10 cellular contexts compared by ENCODE assay signal in the genomic region with DNA sequence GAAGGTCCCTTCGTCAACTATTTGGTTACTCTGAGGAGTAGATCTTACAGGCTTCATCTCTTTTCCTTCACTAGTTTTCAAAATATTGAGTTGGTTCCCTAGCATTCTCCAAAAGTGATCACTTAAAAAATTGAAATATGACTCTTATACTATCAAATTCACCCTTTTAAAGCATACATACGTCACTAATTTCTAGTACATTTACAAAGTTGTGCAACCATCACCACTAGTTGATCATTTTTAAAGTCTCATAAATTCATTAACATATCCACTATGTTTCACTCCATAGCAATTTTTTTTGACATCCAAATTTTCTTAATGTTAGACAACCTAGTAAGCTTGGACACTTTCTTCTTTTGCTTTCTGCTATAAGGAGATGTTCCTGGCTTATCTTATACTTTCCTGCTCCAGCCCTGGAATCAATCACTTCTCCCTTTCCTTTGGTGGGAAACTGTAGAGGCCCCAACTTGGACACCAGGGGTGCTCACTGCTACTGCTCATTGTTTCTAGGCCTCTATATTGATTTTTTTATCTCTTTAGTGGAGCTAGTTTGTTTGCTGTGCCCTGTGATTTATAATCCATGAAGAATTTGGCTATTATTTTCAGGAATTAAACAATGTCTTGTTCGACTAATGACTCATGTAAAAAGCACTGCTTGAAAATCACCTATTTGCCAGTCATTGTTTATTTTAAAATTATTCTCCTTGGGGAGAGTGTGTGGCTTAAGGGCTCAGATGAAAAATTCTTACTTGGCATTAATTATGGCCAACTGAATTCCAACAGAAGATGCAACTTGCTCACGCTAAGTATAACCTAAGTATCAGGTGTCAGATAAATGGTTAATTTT. TPM values are rescaled to one million over a fixed set of nuclear protein-coding genes. Genes with fewer than 3 reads are reported as not detected.
DNase-seq lines count a peak whose midpoint lies in the region; ATAC-seq and TF ChIP-seq lines count a peak whose summit lies in the region.
"Had no signal": no experiment of that assay in that cellular context is flagged by ENCODE, and none has a peak within 500 bp of the region (broad histone marks: within the 10 kb centered on the region; RNA-seq: fewer than 3 reads in every experiment).

No MANE protein-coding gene starts in this region.

- H3K27me3 Mint-ChIP-seq in activated T-helper 1 cell treated with anti-CD3 and anti-CD28 coated beads, Interleukin-12 subunit alpha, Interleukin-12 subunit beta, Interleukin-2, Interleukin-4 antibody, amounts not matched to agents 30 ng/mL and 10 ng/mL and 1 ng/mL, durations not matched to agents 14 hours and 24 hours and 36 hours (ENCODE audit: insufficient read depth): no peaks in the 10 kb centered on the region
- H3K27me3 Mint-ChIP-seq in CD4-positive, alpha-beta memory T cell: no peaks in the 10 kb centered on the region

- peak overlapping the region; percentile 55 for H3K27ac Mint-ChIP-seq in activated T-helper 1 cell treated with anti-CD3 and anti-CD28 coated beads, Interleukin-12 subunit alpha, Interleukin-12 subunit beta, Interleukin-2, Interleukin-4 antibody, amounts not matched to agents 30 ng/mL and 10 ng/mL and 1 ng/mL, durations not matched to agents 14 hours and 24 hours and 36 hours
- peak overlapping the region in 3 of 7 donors; percentile 18 to 37 (median 19) for H3K27ac Mint-ChIP-seq in CD4-positive, alpha-beta memory T cell

- no peak overlapping the region for H3K4me3 ChIP-seq in right atrium auricular region
- H3K4me3 ChIP-seq in mesodermal cell (ENCODE audit: extremely low read depth, insufficient read depth, low read length, poor library complexity, severe bottlenecking): no peak overlapping the region
- H3K4me3 ChIP-seq in CD4-positive, alpha-beta memory T cell (ENCODE audit: low read length in 2 of 2): no peak overlapping the region

- H3K36me3 ChIP-seq in right atrium auricular region (no peaks in the 10 kb centered on the region), mesodermal cell (ENCODE audit: control insufficient read depth, insufficient read depth, low read length) (no peaks in the 10 kb centered on the region)
- no peaks in the 10 kb centered on the region for H3K36me3 ChIP-seq in CD4-positive, alpha-beta memory T cell (ENCODE audit: insufficient read depth, low read length)
- H3K36me3 ChIP-seq: neutrophil had no signal

- no peak for TF ChIP-seq CTCF in right atrium auricular region (IDR thresholded peaks at IDR 0.05)

- H3K9me3 Mint-ChIP-seq in activated T-helper 1 cell treated with anti-CD3 and anti-CD28 coated beads, Interleukin-12 subunit alpha, Interleukin-12 subunit beta, Interleukin-2, Interleukin-4 antibody, amounts not matched to agents 30 ng/mL and 10 ng/mL and 1 ng/mL, durations not matched to agents 14 hours and 24 hours and 36 hours: no peaks in the 10 kb centered on the region
- H3K9me3 Mint-ChIP-seq in CD4-positive, alpha-beta memory T cell: no peaks in the 10 kb centered on the region

- 90 to 100% methylated on average over 1 of the region's 4 CpGs for WGBS in mesodermal cell (ENCODE audit: insufficient coverage in 2 of 2), 2 experiments

- no peak for ATAC-seq in left cardiac atrium
- no peak for ATAC-seq in HG03175 (IDR thresholded peaks at IDR 0.05; ENCODE audit: unreplicated experiment)
- no peak for ATAC-seq in HG02763 (IDR thresholded peaks at IDR 0.05; ENCODE audit: unreplicated experiment)
- ATAC-seq in HG03469 (IDR thresholded peaks at IDR 0.05; ENCODE audit: unreplicated experiment): no peak

- peak overlapping the region; percentile 41 to 98 for H3K27ac ChIP-seq in right atrium auricular region
- H3K27ac ChIP-seq in mesodermal cell (ENCODE audit: low read depth, low read length, severe bottlenecking): peak overlapping the region; percentile 41
- H3K27ac ChIP-seq in CD4-positive, alpha-beta memory T cell (ENCODE audit: low read depth, low read length): no peak overlapping the region

- H3K9me3 ChIP-seq in right atrium auricular region: no peaks in the 10 kb centered on the region
- no peaks in the 10 kb centered on the region for H3K9me3 ChIP-seq in mesodermal cell (ENCODE audit: control insufficient read depth, low read length)
- H3K9me3 ChIP-seq in CD4-positive, alpha-beta memory T cell (ENCODE audit: control insufficient read depth in 1 of 2, low read length in 2 of 2): no peaks in the 10 kb centered on the region
- H3K9me3 ChIP-seq: neutrophil had no signal

- peak overlapping the region; percentile 27 for H3K4me3 Mint-ChIP-seq in activated T-helper 1 cell treated with anti-CD3 and anti-CD28 coated beads, Interleukin-12 subunit alpha, Interleukin-12 subunit beta, Interleukin-2, Interleukin-4 antibody, amounts not matched to agents 30 ng/mL and 10 ng/mL and 1 ng/mL, durations not matched to agents 14 hours and 24 hours and 36 hours
- peak overlapping the region in 2 of 8 donors; percentile 39 to 45 for H3K4me3 Mint-ChIP-seq in CD4-positive, alpha-beta memory T cell

- CTCF ChIA-PET in CD4-positive, alpha-beta memory T cell (lab: Charles Lee; ENCODE audit: partially characterized antibody): interaction anchor here (2.0 kb wide), 1 partner anchor 63 kb away, joined by 5 read pairs; no protein-coding TSS in a partner anchor

- DNase-seq in right atrium auricular region (ENCODE audit: low spot score) (no peak), left cardiac atrium (no peak)
- DNase-seq in activated T-helper 1 cell treated with anti-CD3 and anti-CD28 coated beads, Interleukin-12 subunit alpha, Interleukin-12 subunit beta, Interleukin-2, Interleukin-4 antibody, amounts not matched to agents 30 ng/mL and 10 ng/mL and 1 ng/mL, durations not matched to agents 14 hours and 24 hours and 36 hours (ENCODE audit: low spot score): no peak
- no peak for DNase-seq in CD4-positive, alpha-beta memory T cell
- DNase-seq: activated naive CD4-positive, alpha-beta T cell had no signal

- POLR2A ChIA-PET in CD4-positive, alpha-beta memory T cell (lab: Charles Lee; ENCODE audit: partially characterized antibody): no interaction called here

- peaks cover 38% of the 10 kb centered on the region for H3K4me1 Mint-ChIP-seq in activated T-helper 1 cell treated with anti-CD3 and anti-CD28 coated beads, Interleukin-12 subunit alpha, Interleukin-12 subunit beta, Interleukin-2, Interleukin-4 antibody, amounts not matched to agents 30 ng/mL and 10 ng/mL and 1 ng/mL, durations not matched to agents 14 hours and 24 hours and 36 hours (ENCODE audit: low read depth)
- H3K4me1 Mint-ChIP-seq in CD4-positive, alpha-beta memory T cell: peaks cover 16 to 40% (median 31%) of the 10 kb centered on the region in 4 donors

- no peaks in the 10 kb centered on the region for H3K27me3 ChIP-seq in right atrium auricular region
- no peaks in the 10 kb centered on the region for H3K27me3 ChIP-seq in CD4-positive, alpha-beta memory T cell (ENCODE audit: insufficient read depth, low read length)
- H3K27me3 ChIP-seq: neutrophil had no signal

- H3K4me1 ChIP-seq in right atrium auricular region (peaks cover 0 to 19% of the 10 kb centered on the region in 2 donors), mesodermal cell (ENCODE audit: control insufficient read depth, insufficient read depth, low read length, poor library complexity, severe bottlenecking) (peaks cover 4% of the 10 kb centered on the region)
- peaks cover 39% of the 10 kb centered on the region for H3K4me1 ChIP-seq in CD4-positive, alpha-beta memory T cell (ENCODE audit: insufficient read depth, low read length)

- H3K36me3 Mint-ChIP-seq in activated T-helper 1 cell treated with anti-CD3 and anti-CD28 coated beads, Interleukin-12 subunit alpha, Interleukin-12 subunit beta, Interleukin-2, Interleukin-4 antibody, amounts not matched to agents 30 ng/mL and 10 ng/mL and 1 ng/mL, durations not matched to agents 14 hours and 24 hours and 36 hours (ENCODE audit: low read depth): peaks cover under 1% of the 10 kb centered on the region
- peaks cover 0 to under 1% of the 10 kb centered on the region in 2 donors for H3K36me3 Mint-ChIP-seq in CD4-positive, alpha-beta memory T cell

- intact Hi-C loops in left cardiac atrium (cut with DNase I): no loop called here
- intact Hi-C loops in activated T-helper 1 cell treated with anti-CD3 and anti-CD28 coated beads, Interleukin-12 subunit alpha, Interleukin-12 subunit beta, Interleukin-2, Interleukin-4 antibody, amounts not matched to agents 30 ng/mL and 10 ng/mL and 1 ng/mL, durations not matched to agents 14 hours and 24 hours and 36 hours (cut with micrococcal nuclease): loop anchor here (5.0 kb wide), 2 partner anchors 48 to 193 kb away; no protein-coding TSS in a partner anchor
- intact Hi-C loops in CD4-positive, alpha-beta memory T cell (cut with micrococcal nuclease): no loop called here

RNA-seq across cellular contexts. Expression of a gene that starts 4.0 kb away (rescaled TPM):
- total RNA-seq in right atrium auricular region: 10 to 100 TPM; 32.6 to 36.6 TPM
- 10 to 100 TPM; 29.7 to 57.3 TPM for total RNA-seq in left cardiac atrium
- total RNA-seq in activated T-helper 1 cell treated with anti-CD3 and anti-CD28 coated beads, Interleukin-12 subunit alpha, Interleukin-12 subunit beta, Interleukin-2, Interleukin-4 antibody, amounts not matched to agents 30 ng/mL and 10 ng/mL and 1 ng/mL, durations not matched to agents 14 hours and 24 hours and 36 hours: 43.3 and 43.6 TPM in 2 replicates
- 16.6 TPM for polyA plus RNA-seq in mesodermal cell (2013, experiment 1 of 2)
- polyA plus RNA-seq in mesodermal cell (2013, experiment 2 of 2): 12.1 TPM
- total RNA-seq in CD4-positive, alpha-beta memory T cell: 10 to 100 TPM; 69.5 to 72.2 TPM
- polyA plus RNA-seq in CD4-positive, alpha-beta memory T cell: 10 to 100 TPM; 33.7 to 43.8 TPM
